25 cellular contexts compared by ENCODE assay signal in the genomic region with DNA sequence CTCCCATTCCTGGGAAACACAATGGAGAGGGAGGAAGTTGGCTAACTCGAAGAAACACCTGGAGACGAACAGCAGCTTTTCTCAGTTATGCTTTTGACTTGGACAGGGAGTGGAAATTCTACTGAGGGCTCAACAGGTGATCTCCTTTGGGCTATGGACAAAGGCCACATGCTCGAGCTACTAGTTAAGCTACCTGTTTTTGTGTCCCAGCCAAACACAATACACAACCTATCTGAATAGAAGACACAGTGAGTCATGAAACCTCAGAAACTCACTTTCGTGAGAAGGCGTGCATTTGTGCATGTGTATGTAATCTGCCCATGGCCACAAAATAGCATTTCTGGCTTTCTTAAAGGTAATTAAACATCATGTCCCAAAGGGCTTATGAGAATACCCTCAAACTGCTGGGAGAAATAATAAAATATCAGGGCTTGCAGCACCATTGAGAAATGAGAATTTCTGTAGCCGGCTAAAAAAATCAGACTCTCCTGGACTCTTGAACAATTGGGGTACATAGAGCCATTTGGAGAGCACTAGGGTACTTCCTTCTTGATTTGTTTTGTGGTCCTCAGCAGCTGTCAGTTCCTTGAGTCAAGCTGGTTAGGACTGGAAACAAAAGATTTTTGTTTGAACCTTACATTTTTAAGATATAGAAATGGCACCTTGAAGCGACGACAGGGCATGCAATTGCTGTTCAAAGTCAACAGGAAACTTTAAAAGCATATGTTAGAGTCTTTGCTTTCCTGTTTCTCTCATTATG.
A peak's percentile ranks its signal among the peaks of the same experiment; 100 is the strongest.
DNase-seq lines count a peak whose midpoint lies in the region; ATAC-seq, FAIRE-seq and TF ChIP-seq lines count a peak whose summit lies in the region.
"Had no signal": no experiment of that assay in that cellular context is flagged by ENCODE, and none has a peak within 500 bp of the region (broad histone marks: within the 10 kb centered on the region; RNA-seq: fewer than 3 reads in every experiment).

No MANE protein-coding gene starts in this region.

- intact Hi-C loops in endothelial cell of umbilical vein (cut with micrococcal nuclease): no loop called here

- no peaks in the 10 kb centered on the region for H3K9me1 ChIP-seq in endothelial cell of umbilical vein (replicated peaks; ENCODE audit: control insufficient read depth, extremely low read depth, insufficient read depth, low read length)

- no peak overlapping the region for H3K27ac Mint-ChIP-seq in activated naive CD8-positive, alpha-beta T cell treated with anti-CD3 and anti-CD28 coated beads, Interleukin-2, amount 50 U/mL, for 24 hours
- H3K27ac Mint-ChIP-seq in activated naive CD8-positive, alpha-beta T cell treated with anti-CD3 and anti-CD28 coated beads for 36 hours: no peak overlapping the region
- H3K27ac Mint-ChIP-seq: CD14-positive monocyte; dendritic cell treated with granulocyte-macrophage colony-stimulating factor and Interleukin-4, amounts not matched to agents 40 ng/mL and 50 ng/mL, for 4 days; mesothelial cell of epicardium; neural progenitor cell; stimulated activated naive CD8-positive, alpha-beta T cell treated with anti-CD3 and anti-CD28 coated beads, Interleukin-15, amount 100 ng/mL, for 72 hours; T-cell; WTC11 had no signal

- no peak overlapping the region for H3K27ac ChIP-seq in RWPE1
- H3K27ac ChIP-seq in endothelial cell of umbilical vein (ENCODE audit: insufficient read depth, low read depth, low read length): no peak overlapping the region
- H3K27ac ChIP-seq: body of pancreas, esophagus muscularis mucosa, neural progenitor cell, upper lobe of right lung had no signal

- no peaks in the 10 kb centered on the region for H4K20me1 ChIP-seq in endothelial cell of umbilical vein (replicated peaks; ENCODE audit: control insufficient read depth, extremely low read depth, insufficient read depth, low read length)

- peak; percentile 20 for ATAC-seq in activated naive CD8-positive, alpha-beta T cell treated with anti-CD3 and anti-CD28 coated beads, Interleukin-2, amount 50 U/mL, for 24 hours
- ATAC-seq in GM19324 (IDR thresholded peaks at IDR 0.05; ENCODE audit: low FRiP score, unreplicated experiment) (no peak), GM18505 (IDR thresholded peaks at IDR 0.05; ENCODE audit: unreplicated experiment) (no peak), HG02642 (IDR thresholded peaks at IDR 0.05; ENCODE audit: poor library complexity, unreplicated experiment) (no peak), GM19023 (IDR thresholded peaks at IDR 0.05; ENCODE audit: unreplicated experiment) (no peak)
- ATAC-seq: body of pancreas; HCT116; stimulated activated naive CD8-positive, alpha-beta T cell treated with anti-CD3 and anti-CD28 coated beads, Interleukin-15, amount 100 ng/mL, for 72 hours; T-cell; upper lobe of right lung; WTC11 had no signal

- peaks cover 11% of the 10 kb centered on the region for H3K27me3 Mint-ChIP-seq in activated naive CD8-positive, alpha-beta T cell treated with anti-CD3 and anti-CD28 coated beads, Interleukin-2, amount 50 U/mL, for 24 hours
- peaks cover 4% of the 10 kb centered on the region for H3K27me3 Mint-ChIP-seq in activated naive CD8-positive, alpha-beta T cell treated with anti-CD3 and anti-CD28 coated beads for 36 hours
- H3K27me3 Mint-ChIP-seq: dendritic cell treated with granulocyte-macrophage colony-stimulating factor and Interleukin-4, amounts not matched to agents 40 ng/mL and 50 ng/mL, for 4 days; stimulated activated naive CD8-positive, alpha-beta T cell treated with anti-CD3 and anti-CD28 coated beads, Interleukin-15, amount 100 ng/mL, for 72 hours had no signal

- H3K4me3 Mint-ChIP-seq in activated naive CD8-positive, alpha-beta T cell treated with anti-CD3 and anti-CD28 coated beads, Interleukin-2, amount 50 U/mL, for 24 hours: no peak overlapping the region
- no peak overlapping the region for H3K4me3 Mint-ChIP-seq in activated naive CD8-positive, alpha-beta T cell treated with anti-CD3 and anti-CD28 coated beads for 36 hours
- H3K4me3 Mint-ChIP-seq: CD14-positive monocyte; dendritic cell treated with granulocyte-macrophage colony-stimulating factor and Interleukin-4, amounts not matched to agents 40 ng/mL and 50 ng/mL, for 4 days; mesothelial cell of epicardium; neural progenitor cell; stimulated activated naive CD8-positive, alpha-beta T cell treated with anti-CD3 and anti-CD28 coated beads, Interleukin-15, amount 100 ng/mL, for 72 hours; T-cell; WTC11 had no signal

- DNase-seq in activated naive CD8-positive, alpha-beta T cell treated with anti-CD3 and anti-CD28 coated beads, Interleukin-2, amount 50 U/mL, for 24 hours: no peak
- no peak for DNase-seq in activated naive CD8-positive, alpha-beta T cell treated with anti-CD3 and anti-CD28 coated beads for 36 hours
- DNase-seq in RWPE1 (ENCODE audit: low spot score): peak; percentile 23
- DNase-seq in endothelial cell of umbilical vein (ENCODE audit: low read depth, low spot score): peak; percentile 7
- DNase-seq: activated gamma-delta T cell; DMS79 treated with DMSO at 0.1 percent for 48 hours; NCI-H1048; NCI-H526 treated with DMSO at 0.1 percent for 48 hours; stimulated activated CD4-positive, alpha-beta T cell treated with anti-CD3 and anti-CD28 coated beads, Interleukin-15, amount 100 ng/mL, for 24 hours; stimulated activated naive CD8-positive, alpha-beta T cell treated with anti-CD3 and anti-CD28 coated beads, Interleukin-15, amount 100 ng/mL, for 72 hours; T-cell; upper lobe of right lung had no signal

- no peaks in the 10 kb centered on the region for H3K4me1 ChIP-seq in endothelial cell of umbilical vein (ENCODE audit: control insufficient read depth, extremely low read depth, insufficient read depth, low read length)
- H3K4me1 ChIP-seq: body of pancreas, esophagus muscularis mucosa, neural progenitor cell, upper lobe of right lung had no signal

- no peaks in the 10 kb centered on the region for H3K27me3 ChIP-seq in endothelial cell of umbilical vein (ENCODE audit: control insufficient read depth in 2 of 2, insufficient read depth in 2 of 2, low read length in 2 of 2)
- H3K27me3 ChIP-seq: body of pancreas, esophagus muscularis mucosa, neural progenitor cell, upper lobe of right lung had no signal

- no peak overlapping the region for H2AFZ ChIP-seq in endothelial cell of umbilical vein (ENCODE audit: low read depth, low read length)
- H2AFZ ChIP-seq: neural progenitor cell had no signal

- H3K36me3 Mint-ChIP-seq in activated naive CD8-positive, alpha-beta T cell treated with anti-CD3 and anti-CD28 coated beads, Interleukin-2, amount 50 U/mL, for 24 hours (ENCODE audit: low read depth): no peaks in the 10 kb centered on the region
- H3K36me3 Mint-ChIP-seq in activated naive CD8-positive, alpha-beta T cell treated with anti-CD3 and anti-CD28 coated beads for 36 hours: no peaks in the 10 kb centered on the region
- H3K36me3 Mint-ChIP-seq: CD14-positive monocyte, mesothelial cell of epicardium, neural progenitor cell, T-cell, WTC11 had no signal

- dilution Hi-C loops in endothelial cell of umbilical vein (cut with MboI; ENCODE audit: extremely low pct_ligation_motif_present, low sequenced_read_pairs): no loop called here

- TF ChIP-seq POLR2A in endothelial cell of umbilical vein (IDR thresholded peaks at IDR 0.05; ENCODE audit: low read depth, low read length) (no peak), GM18505 (IDR thresholded peaks at IDR 0.05; ENCODE audit: borderline replicate concordance, extremely low read depth, insufficient read depth, insufficient read length) (no peak)

- CTCF ChIA-PET in RWPE1 (lab: Yijun Ruan, JAX) (no interaction called here), endothelial cell of umbilical vein (lab: Charles Lee) (no interaction called here)

- BruUV-seq in endothelial cell of umbilical vein (replicated peaks; lab: Mats Ljungman, UMichigan): no TSS peak

- TF ChIP-seq CTCF in RWPE1 (conservative IDR thresholded peaks at IDR 0.05; ENCODE audit: low read depth) (no peak), endothelial cell of umbilical vein (IDR thresholded peaks at IDR 0.05; ENCODE audit: extremely low read depth in 1 of 2, insufficient read depth in 1 of 2, low read depth in 1 of 2, low read length in 2 of 2) (no peak)

- POLR2A ChIA-PET in RWPE1 (lab: Yijun Ruan, JAX; ENCODE audit: low non-redundant PET) (no interaction called here), endothelial cell of umbilical vein (lab: Charles Lee) (no interaction called here)

- no peaks in the 10 kb centered on the region for H3K36me3 ChIP-seq in endothelial cell of umbilical vein (ENCODE audit: control insufficient read depth in 2 of 2, extremely low read depth in 1 of 2, insufficient read depth in 2 of 2, low read length in 2 of 2)
- H3K36me3 ChIP-seq: esophagus muscularis mucosa, neural progenitor cell, upper lobe of right lung had no signal

- no peaks in the 10 kb centered on the region for H3K4me1 Mint-ChIP-seq in activated naive CD8-positive, alpha-beta T cell treated with anti-CD3 and anti-CD28 coated beads, Interleukin-2, amount 50 U/mL, for 24 hours
- no peaks in the 10 kb centered on the region for H3K4me1 Mint-ChIP-seq in activated naive CD8-positive, alpha-beta T cell treated with anti-CD3 and anti-CD28 coated beads for 36 hours
- H3K4me1 Mint-ChIP-seq: CD14-positive monocyte; neural progenitor cell; stimulated activated naive CD8-positive, alpha-beta T cell treated with anti-CD3 and anti-CD28 coated beads, Interleukin-15, amount 100 ng/mL, for 72 hours; T-cell had no signal

- no peak overlapping the region for H3K4me3 ChIP-seq in endothelial cell of umbilical vein (replicated peaks in 1 of 3; ENCODE audit: insufficient read depth in 1 of 3, low read depth in 1 of 3, low read length in 3 of 3)
- H3K4me3 ChIP-seq: body of pancreas, esophagus muscularis mucosa, neural progenitor cell, upper lobe of right lung had no signal

- no peaks in the 10 kb centered on the region for H3K79me2 ChIP-seq in endothelial cell of umbilical vein (ENCODE audit: control insufficient read depth, insufficient read depth, low read length)

- H3K9me3 ChIP-seq in endothelial cell of umbilical vein (replicated peaks; ENCODE audit: control insufficient read depth, insufficient read depth, low read length): no peaks in the 10 kb centered on the region
- H3K9me3 ChIP-seq: body of pancreas, esophagus muscularis mucosa, upper lobe of right lung had no signal

- FAIRE-seq in endothelial cell of umbilical vein (lab: Jason Lieb, UNC): no peak
- FAIRE-seq: RCC 7860 had no signal

- no peak overlapping the region for H3K9ac ChIP-seq in endothelial cell of umbilical vein (replicated peaks; ENCODE audit: extremely low read depth, insufficient read depth, low read length)
- H3K9ac ChIP-seq: neural progenitor cell had no signal

- H3K9me3 Mint-ChIP-seq in activated naive CD8-positive, alpha-beta T cell treated with anti-CD3 and anti-CD28 coated beads, Interleukin-2, amount 50 U/mL, for 24 hours: no peaks in the 10 kb centered on the region
- H3K9me3 Mint-ChIP-seq in activated naive CD8-positive, alpha-beta T cell treated with anti-CD3 and anti-CD28 coated beads for 36 hours: no peaks in the 10 kb centered on the region
- H3K9me3 Mint-ChIP-seq: dendritic cell treated with granulocyte-macrophage colony-stimulating factor and Interleukin-4, amounts not matched to agents 40 ng/mL and 50 ng/mL, for 4 days; neural progenitor cell; stimulated activated naive CD8-positive, alpha-beta T cell treated with anti-CD3 and anti-CD28 coated beads, Interleukin-15, amount 100 ng/mL, for 72 hours; T-cell; WTC11 had no signal

- H3K4me2 ChIP-seq in endothelial cell of umbilical vein (ENCODE audit: insufficient read depth, low read length): no peak overlapping the region
- H3K4me2 ChIP-seq: neural progenitor cell had no signal

Comparison
In these comparisons a context has a peak if more than half of its experiments do, and no peak if none do; other contexts are left out.
1. DNase-seq: peak in RWPE1 (single experiment) and endothelial cell of umbilical vein (single experiment); none in activated naive CD8-positive, alpha-beta T cell treated with anti-CD3 and anti-CD28 coated beads, Interleukin-2, amount 50 U/mL, for 24 hours (single experiment) and activated naive CD8-positive, alpha-beta T cell treated with anti-CD3 and anti-CD28 coated beads for 36 hours (single experiment).